21 cellular contexts compared by ENCODE assay signal in genomic region chrX:44971674-44972073, GRCh38.
"Had no signal": no experiment of that assay in that cellular context is flagged by ENCODE, and none has a peak within 500 bp of the region (broad histone marks: within the 10 kb centered on the region; RNA-seq: fewer than 3 reads in every experiment).

No MANE protein-coding gene starts in this region.

- H3K4me3 ChIP-seq: body of pancreas, gastrocnemius medialis, heart right ventricle, mucosa of descending colon, prostate gland, right lobe of liver, spleen, upper lobe of left lung had no signal

- H3K36me3 ChIP-seq: gastrocnemius medialis, prostate gland, right lobe of liver, upper lobe of left lung had no signal

- H3K27ac ChIP-seq: body of pancreas, gastrocnemius medialis, prostate gland, right lobe of liver, spleen, upper lobe of left lung had no signal

- H3K27me3 Mint-ChIP-seq: activated CD4-positive, alpha-beta T cell treated with anti-CD3 and anti-CD28 coated beads, Interleukin-2, amount 10 ng/mL, durations not matched to agents 7 days and 5 days; activated naive CD8-positive, alpha-beta T cell; naive thymus-derived CD4-positive, alpha-beta T cell; stimulated activated naive CD8-positive, alpha-beta T cell treated with anti-CD3 and anti-CD28 coated beads, Interleukin-15, Interleukin-2, amounts not matched to agents 100 ng/mL and 50 ng/mL, for 24 hours; T-helper 17 cell had no signal

- DNase-seq: activated CD4-positive, alpha-beta T cell treated with anti-CD3 and anti-CD28 coated beads, Interleukin-2, amount 10 ng/mL, durations not matched to agents 7 days and 5 days; activated CD8-positive, alpha-beta memory T cell treated with anti-CD3 and anti-CD28 coated beads, Interleukin-2, amount 50 U/mL, for 48 hours; activated gamma-delta T cell; activated T-cell treated with anti-CD3 and anti-CD28 coated beads, Interleukin-2, amount 50 U/mL, for 72 hours; amygdala; body of pancreas; cortex of kidney; effector CD8-positive, alpha-beta T cell; gastrocnemius medialis; heart right ventricle; left cardiac atrium; mucosa of descending colon; naive thymus-derived CD4-positive, alpha-beta T cell; nucleus accumbens; right lobe of liver; spleen; T-helper 17 cell; upper lobe of left lung had no signal

- H3K27ac Mint-ChIP-seq: activated CD4-positive, alpha-beta T cell treated with anti-CD3 and anti-CD28 coated beads, Interleukin-2, amount 10 ng/mL, durations not matched to agents 7 days and 5 days; activated naive CD8-positive, alpha-beta T cell; activated T-cell treated with anti-CD3 and anti-CD28 coated beads, Interleukin-2, amount 50 U/mL, for 72 hours; stimulated activated naive CD8-positive, alpha-beta T cell treated with anti-CD3 and anti-CD28 coated beads, Interleukin-15, Interleukin-2, amounts not matched to agents 100 ng/mL and 50 ng/mL, for 24 hours; T-helper 17 cell had no signal

- H3K27me3 ChIP-seq: body of pancreas, gastrocnemius medialis, heart right ventricle, right lobe of liver, spleen, upper lobe of left lung had no signal

- H3K4me1 ChIP-seq: prostate gland, right lobe of liver had no signal

- H3K9me3 ChIP-seq: body of pancreas, gastrocnemius medialis, mucosa of descending colon, prostate gland, right lobe of liver had no signal

- ATAC-seq: activated T-cell treated with anti-CD3 and anti-CD28 coated beads, Interleukin-2, amount 50 U/mL, for 72 hours; body of pancreas; gastrocnemius medialis; mucosa of descending colon; naive thymus-derived CD4-positive, alpha-beta T cell; T-helper 17 cell had no signal

- H3K4me3 Mint-ChIP-seq: activated CD4-positive, alpha-beta T cell treated with anti-CD3 and anti-CD28 coated beads, Interleukin-2, amount 10 ng/mL, durations not matched to agents 7 days and 5 days; activated naive CD8-positive, alpha-beta T cell; activated T-cell treated with anti-CD3 and anti-CD28 coated beads, Interleukin-2, amount 50 U/mL, for 72 hours; stimulated activated naive CD8-positive, alpha-beta T cell treated with anti-CD3 and anti-CD28 coated beads, Interleukin-15, Interleukin-2, amounts not matched to agents 100 ng/mL and 50 ng/mL, for 24 hours; T-helper 17 cell had no signal
